Comparison of ENCODE assay signal across 19 cellular contexts in the genomic region with DNA sequence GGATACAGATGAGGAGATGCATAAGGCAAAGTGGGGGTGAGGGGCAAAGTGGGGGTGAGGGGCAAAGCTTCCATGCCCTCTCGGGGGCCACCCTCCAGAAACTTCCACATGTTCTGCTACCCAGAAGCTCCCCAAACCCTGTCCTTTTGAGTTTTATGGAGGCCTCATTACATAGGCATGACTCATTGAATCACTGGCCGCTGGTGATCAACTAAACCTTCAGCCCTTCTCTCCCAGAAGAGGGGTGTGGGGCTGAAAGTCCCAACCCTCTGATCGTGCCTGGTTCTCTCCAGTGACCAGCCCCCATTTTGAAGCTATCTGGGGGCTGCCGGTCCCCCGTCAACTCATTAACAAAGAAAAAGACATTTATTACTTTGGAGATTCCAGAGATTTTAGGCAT. TPM values are rescaled to one million over a fixed set of nuclear protein-coding genes. Genes with fewer than 3 reads are reported as not detected.
DNase-seq lines count a peak whose midpoint lies in the region; ATAC-seq, FAIRE-seq and TF ChIP-seq lines count a peak whose summit lies in the region.
"Had no signal": no experiment of that assay in that cellular context is flagged by ENCODE, and none has a peak within 500 bp of the region (broad histone marks: within the 10 kb centered on the region; RNA-seq: fewer than 3 reads in every experiment).

No MANE protein-coding gene starts in this region.

- no peak for TF ChIP-seq CTCF in astrocyte (IDR thresholded peaks at IDR 0.05; ENCODE audit: insufficient read depth, low read depth, low read length)
- TF ChIP-seq CTCF in hepatocyte (IDR thresholded peaks at IDR 0.05; ENCODE audit: poor library complexity) = no peak

- peak overlapping the region; percentile 87 for H2AFZ ChIP-seq in ACC112 (ENCODE audit: low read length, unreplicated experiment)
- no peak overlapping the region for H2AFZ ChIP-seq in astrocyte (ENCODE audit: low read depth, low read length)
- no peak overlapping the region for H2AFZ ChIP-seq in hepatocyte
- H2AFZ ChIP-seq: neural progenitor cell had no signal

- no peaks in the 10 kb centered on the region for H4K20me1 ChIP-seq in astrocyte (ENCODE audit: insufficient read depth, low read length)
- H4K20me1 ChIP-seq in hepatocyte (ENCODE audit: insufficient read depth, poor library complexity, severe bottlenecking) = no peaks in the 10 kb centered on the region

- H3K4me1 ChIP-seq in ACC112 (ENCODE audit: control insufficient read depth, insufficient read depth, low read length, unreplicated experiment) (peaks cover 11% of the 10 kb centered on the region), astrocyte (ENCODE audit: insufficient read depth, low read length) (peaks cover 13% of the 10 kb centered on the region), hepatocyte (ENCODE audit: insufficient read depth) (peaks cover 9% of the 10 kb centered on the region)
- H3K4me1 ChIP-seq: colonic mucosa, neural progenitor cell, vagina had no signal

- no peak overlapping the region for H3K4me3 Mint-ChIP-seq in astrocyte (ENCODE audit: unreplicated experiment)
- H3K4me3 Mint-ChIP-seq: activated T-cell treated with anti-CD3 and anti-CD28 coated beads, Interleukin-2, amount 50 U/mL, for 24 hours; neural progenitor cell had no signal

- peak; percentile 61 for DNase-seq in HT1080 (ENCODE audit: low read depth)
- DNase-seq in astrocyte (ENCODE audit: low read depth) = peak; percentile 65
- DNase-seq in hepatocyte (ENCODE audit: low spot score) = no peak
- no peak for DNase-seq in activated effector memory CD4-positive, alpha-beta T cell treated with anti-CD3 and anti-CD28 coated beads, Interleukin-2, amount 50 U/mL, for 16 hours
- DNase-seq in HuH-7 (ENCODE audit: low spot score) = no peak
- DNase-seq: activated CD4-positive, alpha-beta T cell treated with anti-CD3 and anti-CD28 coated beads for 48 hours; activated T-cell treated with anti-CD3 and anti-CD28 coated beads, Interleukin-2, amount 50 U/mL, for 24 hours; colonic mucosa; erythroblast; Kasumi-1; NCI-H1694 treated with DMSO at 0.1 percent for 48 hours; NCI-H524 treated with DMSO at 0.1 percent for 48 hours; stimulated activated naive CD4-positive, alpha-beta T cell treated with Interleukin-2 at 50 U/mL for 16 hours had no signal

- H3K9ac ChIP-seq in astrocyte (ENCODE audit: low read length) = no peak overlapping the region
- H3K9ac ChIP-seq: neural progenitor cell had no signal

- WGBS in hepatocyte (ENCODE audit: low lambda C conversion rate, missing lambda C conversion rate) = 40% methylated on average over 5 of the region's 5 CpGs

- H3K9me2 ChIP-seq in hepatocyte (replicated peaks; ENCODE audit: insufficient read depth) = no peaks in the 10 kb centered on the region

- H3K36me3 Mint-ChIP-seq in astrocyte (ENCODE audit: low read depth, unreplicated experiment) = peaks cover under 1% of the 10 kb centered on the region
- H3K36me3 Mint-ChIP-seq: neural progenitor cell had no signal

- peaks cover 1% of the 10 kb centered on the region for H3K9me3 Mint-ChIP-seq in astrocyte (ENCODE audit: unreplicated experiment)
- H3K9me3 Mint-ChIP-seq: activated T-cell treated with anti-CD3 and anti-CD28 coated beads, Interleukin-2, amount 50 U/mL, for 24 hours; neural progenitor cell had no signal

- no peak overlapping the region for H3K27ac ChIP-seq in ACC112 (ENCODE audit: low read depth, low read length)
- H3K27ac ChIP-seq in astrocyte (ENCODE audit: low read depth, low read length) = no peak overlapping the region
- H3K27ac ChIP-seq in hepatocyte = no peak overlapping the region
- H3K27ac ChIP-seq: colonic mucosa, neural progenitor cell, vagina had no signal

- peak overlapping the region; percentile 41 for H3K4me2 ChIP-seq in astrocyte (ENCODE audit: low read length)
- H3K4me2 ChIP-seq in hepatocyte = peak overlapping the region; percentile 13
- H3K4me2 ChIP-seq: neural progenitor cell had no signal

- ATAC-seq in HG03108 (IDR thresholded peaks at IDR 0.05; ENCODE audit: unreplicated experiment) (no peak), GM21447 (IDR thresholded peaks at IDR 0.05; ENCODE audit: unreplicated experiment) (no peak)

- H3K79me2 ChIP-seq in ACC112 (ENCODE audit: control insufficient read depth, insufficient read depth, low read length, unreplicated experiment) (no peaks in the 10 kb centered on the region), astrocyte (ENCODE audit: insufficient read depth, low read length) (no peaks in the 10 kb centered on the region), hepatocyte (no peaks in the 10 kb centered on the region)

- no peaks in the 10 kb centered on the region for H3K27me3 ChIP-seq in ACC112 (ENCODE audit: insufficient read depth, low read length)
- no peaks in the 10 kb centered on the region for H3K27me3 ChIP-seq in astrocyte (ENCODE audit: insufficient read depth, low read length)
- H3K27me3 ChIP-seq in hepatocyte = no peaks in the 10 kb centered on the region
- H3K27me3 ChIP-seq: colonic mucosa, neural progenitor cell, vagina had no signal

- peaks cover 6% of the 10 kb centered on the region for H3K27me3 Mint-ChIP-seq in astrocyte (ENCODE audit: low read depth, unreplicated experiment)

- no peak for FAIRE-seq in astrocyte (lab: Jason Lieb, UNC)

- H3K36me3 ChIP-seq in ACC112 (ENCODE audit: insufficient read depth, low read length) (no peaks in the 10 kb centered on the region), astrocyte (ENCODE audit: insufficient read depth, low read length) (no peaks in the 10 kb centered on the region), hepatocyte (replicated peaks; ENCODE audit: insufficient read depth, low read depth) (no peaks in the 10 kb centered on the region)
- H3K36me3 ChIP-seq: colonic mucosa, neural progenitor cell, vagina had no signal

- H3K4me3 ChIP-seq in ACC112 (ENCODE audit: low read depth, low read length) (no peak overlapping the region), astrocyte (ENCODE audit: insufficient read depth, low read depth, low read length) (no peak overlapping the region), hepatocyte (no peak overlapping the region)
- H3K4me3 ChIP-seq: colonic mucosa, lung, neural progenitor cell, vagina had no signal

- H3K27ac Mint-ChIP-seq in astrocyte (ENCODE audit: unreplicated experiment) = peak overlapping the region; percentile 81
- H3K27ac Mint-ChIP-seq: activated T-cell treated with anti-CD3 and anti-CD28 coated beads, Interleukin-2, amount 50 U/mL, for 24 hours; neural progenitor cell had no signal

- no peaks in the 10 kb centered on the region for H3K9me3 ChIP-seq in astrocyte (ENCODE audit: insufficient read depth, low read depth, low read length)
- H3K9me3 ChIP-seq in hepatocyte (ENCODE audit: low read depth) = no peaks in the 10 kb centered on the region
- H3K9me3 ChIP-seq: colonic mucosa, vagina had no signal

- H3K4me1 Mint-ChIP-seq in astrocyte (ENCODE audit: low read depth, unreplicated experiment) = peaks cover 9% of the 10 kb centered on the region

RNA-seq across cellular contexts. Expression of gene ITGAE, which starts 27.5 kb away (rescaled TPM):
- total RNA-seq in HT1080 (2014; rRNA removed; shearing (Covaris generic)) = 26.9 and 34.0 TPM in 2 replicates
- polyA plus RNA-seq in HT1080 (2015; cell fraction: cytosol; rRNA removed) = 29.1 and 35.0 TPM in 2 replicates
- 20.6 and 23.2 TPM in 2 replicates for polyA plus RNA-seq in HT1080 (2015; cell fraction: nucleus; rRNA removed)
- total RNA-seq in astrocyte (23.3 and 30.9 TPM in 2 replicates), hepatocyte (28.1 and 46.7 TPM in 2 replicates)
- 53.0 and 77.0 TPM in 2 replicates for polyA plus RNA-seq in hepatocyte

RNA-seq across cellular contexts. Expression of gene HASPIN, which starts 49.8 kb away (rescaled TPM):
- 27.9 and 28.1 TPM in 2 replicates for total RNA-seq in HT1080 (2014; rRNA removed; shearing (Covaris generic))
- 9.5 and 10.3 TPM in 2 replicates for polyA plus RNA-seq in HT1080 (2015; cell fraction: cytosol; rRNA removed)
- polyA plus RNA-seq in HT1080 (2015; cell fraction: nucleus; rRNA removed) = 7.5 and 7.8 TPM in 2 replicates
- 1.7 and 2.4 TPM in 2 replicates for total RNA-seq in astrocyte
- 1.3 and 1.5 TPM in 2 replicates for total RNA-seq in hepatocyte
- polyA plus RNA-seq in hepatocyte = 0.54 and 1.1 TPM in 2 replicates

Comparison
In these comparisons a context has a peak if more than half of its experiments do, and no peak if none do; other contexts are left out.
1. DNase-seq: peak in HT1080 (single experiment) and astrocyte (single experiment); none in hepatocyte (single experiment), activated effector memory CD4-positive, alpha-beta T cell treated with anti-CD3 and anti-CD28 coated beads, Interleukin-2, amount 50 U/mL, for 16 hours (single experiment) and HuH-7 (single experiment).